8 cellular contexts compared by ENCODE assay signal in the genomic region with DNA sequence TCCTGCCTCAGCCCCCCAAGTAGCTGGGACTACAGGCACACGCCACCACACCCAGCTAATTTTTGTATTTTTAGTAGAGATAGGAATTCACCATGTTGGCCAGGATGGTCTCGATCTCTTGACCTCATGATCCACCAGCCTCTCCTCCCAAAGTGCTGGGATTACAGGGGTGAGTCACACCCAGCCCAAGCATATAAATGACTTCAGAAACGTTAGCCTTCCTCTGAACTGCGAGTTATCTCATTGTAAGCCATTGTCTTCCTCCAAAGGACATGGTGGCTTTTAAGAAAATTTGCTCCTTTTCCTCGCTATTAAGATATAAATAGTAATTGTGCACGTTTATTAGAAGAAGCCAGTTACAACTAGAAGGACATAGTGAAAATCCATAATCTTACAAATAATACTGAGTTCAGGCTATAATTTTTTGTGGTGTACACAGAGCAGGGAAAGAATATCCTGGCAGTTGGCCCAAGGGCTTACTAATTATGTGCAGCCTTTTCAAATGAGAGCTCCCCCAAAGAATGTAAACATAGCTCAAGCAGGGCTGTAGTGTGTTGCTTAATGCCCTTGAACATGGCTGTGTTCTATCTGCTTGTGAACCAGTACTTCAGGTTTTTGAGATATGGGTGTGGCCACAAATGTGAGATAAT.
DNase-seq lines count a peak whose midpoint lies in the region; ATAC-seq and TF ChIP-seq lines count a peak whose summit lies in the region.

No MANE protein-coding gene starts in this region.

- H3K36me3 ChIP-seq in esophagus squamous epithelium = peaks cover 0 to 42% (median 0%) of the 10 kb centered on the region in 3 donors
- H3K36me3 ChIP-seq in stomach = peaks cover 0 to 16% (median 3%) of the 10 kb centered on the region in 4 donors

- no peaks in the 10 kb centered on the region for H3K9me3 Mint-ChIP-seq in activated T-cell treated with anti-CD3 and anti-CD28 coated beads, Interleukin-2, amount 50 U/mL, for 4 hours

- H3K27ac ChIP-seq in esophagus squamous epithelium (peak overlapping the region; percentile 41 to 70 (median 61)), stomach (peak overlapping the region; percentile 58 to 81 (median 68))

- H3K4me3 Mint-ChIP-seq in activated T-cell treated with anti-CD3 and anti-CD28 coated beads, Interleukin-2, amount 50 U/mL, for 4 hours = no peak overlapping the region

- H3K4me1 ChIP-seq in esophagus squamous epithelium = peaks cover 6 to 22% (median 6%) of the 10 kb centered on the region in 3 donors
- peaks cover 11 to 22% (median 18%) of the 10 kb centered on the region in 4 donors for H3K4me1 ChIP-seq in stomach

- TF ChIP-seq CTCF in esophagus squamous epithelium (IDR thresholded peaks at IDR 0.05) = no peak
- no peak for TF ChIP-seq CTCF in stomach (IDR thresholded peaks at IDR 0.05)
- TF ChIP-seq CTCF in GM13977 (IDR thresholded peaks at IDR 0.05; ENCODE audit: extremely low read depth, insufficient read depth, missing control alignments) = no peak

- DNase-seq in HS-27A (ENCODE audit: low read depth) = peak; percentile 22
- DNase-seq in NCI-H510A (lab: John Stamatoyannopoulos, UW) = peak; percentile 75
- no peak for DNase-seq in esophagus squamous epithelium (lab: John Stamatoyannopoulos, UW)
- peak; percentile 69 for DNase-seq in stomach
- DNase-seq in stimulated activated CD4-positive, alpha-beta T cell treated with anti-CD3 and anti-CD28 coated beads, Interleukin-4, amount 100 ng/mL, for 1 hour = no peak
- DNase-seq in GM13977 (ENCODE audit: low spot score) = no peak
- DNase-seq in activated T-cell treated with anti-CD3 and anti-CD28 coated beads, Interleukin-2, amount 50 U/mL, for 4 hours = no peak

- 32 to 36% methylated on average over 5 to 6 of the region's 6 CpGs for WGBS in esophagus squamous epithelium, 2 donors
- WGBS in stomach, 5 donors = 30 to 49% (median 41%) methylated on average over 6 of the region's 6 CpGs

- no peaks in the 10 kb centered on the region for H3K4me1 Mint-ChIP-seq in activated T-cell treated with anti-CD3 and anti-CD28 coated beads, Interleukin-2, amount 50 U/mL, for 4 hours (ENCODE audit: low read depth)

- H3K4me3 ChIP-seq in esophagus squamous epithelium = no peak overlapping the region
- H3K4me3 ChIP-seq in stomach = no peak overlapping the region

- H3K9me3 ChIP-seq in esophagus squamous epithelium = no peaks in the 10 kb centered on the region
- no peaks in the 10 kb centered on the region for H3K9me3 ChIP-seq in stomach

- no peak for TF ChIP-seq EP300 in stomach (IDR thresholded peaks at IDR 0.05)

- TF ChIP-seq POLR2A in esophagus squamous epithelium (IDR thresholded peaks at IDR 0.05) (no peak), stomach (IDR thresholded peaks at IDR 0.05) (no peak)

- no peaks in the 10 kb centered on the region for H3K36me3 Mint-ChIP-seq in activated T-cell treated with anti-CD3 and anti-CD28 coated beads, Interleukin-2, amount 50 U/mL, for 4 hours (ENCODE audit: insufficient read depth)

- no peaks in the 10 kb centered on the region for H3K27me3 Mint-ChIP-seq in activated T-cell treated with anti-CD3 and anti-CD28 coated beads, Interleukin-2, amount 50 U/mL, for 4 hours (ENCODE audit: low read depth)

- no peak for ATAC-seq in GM21786 (IDR thresholded peaks at IDR 0.05; ENCODE audit: unreplicated experiment)
- ATAC-seq in activated T-cell treated with anti-CD3 and anti-CD28 coated beads, Interleukin-2, amount 50 U/mL, for 4 hours = no peak

- intact Hi-C loops in esophagus squamous epithelium (cut with DNase I) (no loop called here), stomach (cut with DNase I; ENCODE audit: low total_unique reads) (no loop called here)

- in situ Hi-C loops in GM13977 (cut with MboI; ENCODE audit: low pct_unique_long_range_greater_than_20kb, low sequenced_read_pairs, unreplicated experiment) = no loop called here

- H3K27me3 ChIP-seq in esophagus squamous epithelium = no peaks in the 10 kb centered on the region
- no peaks in the 10 kb centered on the region for H3K27me3 ChIP-seq in stomach

Comparison
In these comparisons a context has a peak if more than half of its experiments do, and no peak if none do; other contexts are left out.
1. DNase-seq: peak in HS-27A (single experiment), NCI-H510A (single experiment) and stomach (single experiment); none in esophagus squamous epithelium (single experiment), stimulated activated CD4-positive, alpha-beta T cell treated with anti-CD3 and anti-CD28 coated beads, Interleukin-4, amount 100 ng/mL, for 1 hour (single experiment), GM13977 (single experiment) and activated T-cell treated with anti-CD3 and anti-CD28 coated beads, Interleukin-2, amount 50 U/mL, for 4 hours (single experiment).